In genomic region chr5:169980418-169981053, GRCh38 we compare ENCODE assay signal across 8 cellular contexts. TPM values are rescaled to one million over a fixed set of nuclear protein-coding genes. Genes with fewer than 3 reads are reported as not detected.
DNase-seq lines count a peak whose midpoint lies in the region; ATAC-seq and TF ChIP-seq lines count a peak whose summit lies in the region.
"Had no signal": no experiment of that assay in that cellular context is flagged by ENCODE, and none has a peak within 500 bp of the region (broad histone marks: within the 10 kb centered on the region; RNA-seq: fewer than 3 reads in every experiment).

TSS of gene INSYN2B (minus strand) at chr5:169980495. CDS start at chr5:169883898, 96,597 bp downstream.

- H3K23me2 ChIP-seq in H9 (ENCODE audit: insufficient read length, low read depth, low read length, poor library complexity, severe bottlenecking), result peaks cover 4% of the 10 kb centered on the region

- H2BK5ac ChIP-seq in H9 (ENCODE audit: insufficient read length, low read length), result no peak within 1 kb of the TSS

- H3K9me3 ChIP-seq in H9 (ENCODE audit: control insufficient read depth, low read depth, low read length), result no peaks in the 10 kb centered on the region
- H3K9me3 ChIP-seq in left ventricle myocardium inferior (replicated peaks), result no peaks in the 10 kb centered on the region

- H3K4me1 ChIP-seq in H9 (ENCODE audit: insufficient read depth, low read length) (peaks cover 13% of the 10 kb centered on the region; the same call in 1 of the 2 replicates), left ventricle myocardium inferior (peaks cover 20% of the 10 kb centered on the region)

- H3K14ac ChIP-seq in H9 (ENCODE audit: insufficient read depth, low read length), result no peak within 1 kb of the TSS

- H3K27ac ChIP-seq in H9 (ENCODE audit: insufficient read length, low read depth, low read length) (no peak within 1 kb of the TSS), left ventricle myocardium inferior (replicated peaks) (no peak within 1 kb of the TSS)

- peak; percentile 81 for TF ChIP-seq CTCF in H9 (conservative IDR thresholded peaks at IDR 0.05)
- TF ChIP-seq CTCF in left ventricle myocardium inferior (IDR thresholded peaks at IDR 0.05; ENCODE audit: borderline replicate concordance), result peak; percentile 71

- H3K56ac ChIP-seq in H9 (ENCODE audit: insufficient read length, low read depth, low read length), result no peak within 1 kb of the TSS

- intact Hi-C loops in left ventricle myocardium inferior (cut with micrococcal nuclease), result loop anchor here (10.0 kb wide), 1 partner anchor 276 kb away; no protein-coding TSS in a partner anchor
- intact Hi-C loops in posterior vena cava (cut with DNase I), result loop anchor here in 1 of 2 donors (1.0 kb wide), 1 partner anchor 25 kb away; no protein-coding TSS in a partner anchor

- H3K79me1 ChIP-seq in H9 (ENCODE audit: insufficient read depth, low read depth, low read length, poor library complexity, severe bottlenecking), result no peaks in the 10 kb centered on the region

- no peaks in the 10 kb centered on the region for H4K20me1 ChIP-seq in H9 (ENCODE audit: control insufficient read depth, insufficient read depth, insufficient read length)

- H2BK12ac ChIP-seq in H9 (ENCODE audit: insufficient read length, low read depth, low read length), result no peak within 1 kb of the TSS

- no peak within 1 kb of the TSS for H3K4ac ChIP-seq in H9 (ENCODE audit: low read depth, low read length)

- no peaks in the 10 kb centered on the region for H3K79me2 ChIP-seq in H9 (ENCODE audit: insufficient read depth, low read length)

- H3K27me3 ChIP-seq in H9 (ENCODE audit: insufficient read depth, low read length) (peaks cover 11% of the 10 kb centered on the region; the same call in 1 of the 2 replicates), left ventricle myocardium inferior (ENCODE audit: low read depth) (peaks cover 75% of the 10 kb centered on the region)

- H2BK15ac ChIP-seq in H9 (ENCODE audit: low read depth, low read length), result no peak within 1 kb of the TSS

- H4K5ac ChIP-seq in H9 (ENCODE audit: insufficient read length, low read depth, low read length), result no peak within 1 kb of the TSS

- no peak within 1 kb of the TSS for H3K9ac ChIP-seq in H9 (ENCODE audit: extremely low read depth, insufficient read length, low read length)

- peak within 1 kb of the TSS; percentile 71 to 93 (median 82); a peak in 6 of 7 replicates for H3K27ac Mint-ChIP-seq in H9
- H3K27ac Mint-ChIP-seq: dendritic cell treated with granulocyte-macrophage colony-stimulating factor and Interleukin-4, amounts not matched to agents 40 ng/mL and 50 ng/mL, for 4 days had no signal

- H3K4me3 ChIP-seq in left ventricle myocardium inferior, result peak within 1 kb of the TSS; percentile 48

- no peak within 1 kb of the TSS for H4K8ac ChIP-seq in H9 (replicated peaks; ENCODE audit: insufficient read length, low read depth, low read length)

- no peak for ATAC-seq in HG03457 (IDR thresholded peaks at IDR 0.05; ENCODE audit: unreplicated experiment)

- peak within 1 kb of the TSS; percentile 55 to 64 for H3K4me3 Mint-ChIP-seq in H9
- H3K4me3 Mint-ChIP-seq: dendritic cell treated with granulocyte-macrophage colony-stimulating factor and Interleukin-4, amounts not matched to agents 40 ng/mL and 50 ng/mL, for 4 days had no signal

- no peaks in the 10 kb centered on the region for H3K9me3 Mint-ChIP-seq in H9
- H3K9me3 Mint-ChIP-seq: dendritic cell treated with granulocyte-macrophage colony-stimulating factor and Interleukin-4, amounts not matched to agents 40 ng/mL and 50 ng/mL, for 4 days had no signal

- no peaks in the 10 kb centered on the region for H3K36me3 ChIP-seq in left ventricle myocardium inferior

- WGBS in H9 (ENCODE audit: extremely low coverage, insufficient read length, low lambda C conversion rate), result no CpG with 5 or more reads among the region's 11 CpGs

- H2AK5ac ChIP-seq in H9 (ENCODE audit: insufficient read length, low read length), result no peak within 1 kb of the TSS

- no peak within 1 kb of the TSS for H2BK20ac ChIP-seq in H9 (ENCODE audit: low read depth, low read length, poor library complexity, severe bottlenecking)

- no peak within 1 kb of the TSS for H4K91ac ChIP-seq in H9 (ENCODE audit: insufficient read length, low read depth, low read length)

- no peak within 1 kb of the TSS for H3K18ac ChIP-seq in H9 (ENCODE audit: insufficient read length, low read depth, low read length)

- H3K23ac ChIP-seq in H9 (ENCODE audit: insufficient read length, low read depth, low read length), result no peak within 1 kb of the TSS

- peaks cover 33% of the 10 kb centered on the region for H3K27me3 Mint-ChIP-seq in H9 (ENCODE audit: low read depth)
- H3K27me3 Mint-ChIP-seq: dendritic cell treated with granulocyte-macrophage colony-stimulating factor and Interleukin-4, amounts not matched to agents 40 ng/mL and 50 ng/mL, for 4 days had no signal

- H3K36me3 Mint-ChIP-seq in H9 (ENCODE audit: insufficient read depth in 1 of 3, low read depth in 3 of 3), result no peaks in the 10 kb centered on the region

- no peak within 1 kb of the TSS for H2AFZ ChIP-seq in H9 (ENCODE audit: low read length)

- DNase-seq in GM04504 (ENCODE audit: low read depth), result peak; percentile 83
- DNase-seq in H9, result peak; percentile 92
- peak; percentile 79 for DNase-seq in NCI-H2227 (lab: John Stamatoyannopoulos, UW; ENCODE audit: unreplicated experiment)
- peak; percentile 85 for DNase-seq in amniotic epithelial cell (ENCODE audit: low read depth)
- DNase-seq in left ventricle myocardium inferior, result peak; percentile 51
- DNase-seq in posterior vena cava (ENCODE audit: low spot score), result peak; percentile 82

- H3K4me2 ChIP-seq in H9 (ENCODE audit: insufficient read depth, insufficient read length, low read length), result peak within 1 kb of the TSS; percentile 59

- H2BK120ac ChIP-seq in H9 (ENCODE audit: low read depth, low read length, poor library complexity, severe bottlenecking), result no peak within 1 kb of the TSS

- H3K4me1 Mint-ChIP-seq in H9, result peaks cover 52 to 54% of the 10 kb centered on the region in 2 experiments

- H3T11ph ChIP-seq in H9 (ENCODE audit: low read length), result no peak within 1 kb of the TSS

RNA-seq across cellular contexts. Expression of gene INSYN2B, which starts in this region (rescaled TPM):
- not detected in 2 replicates for total RNA-seq in H9 (2021)
- 0.08 TPM for total RNA-seq in left ventricle myocardium inferior
- under 1 TPM in 1 of 2 donors, not detected in 1; 0.19 TPM for total RNA-seq in posterior vena cava

Comparison
In these comparisons a context has a peak if more than half of its experiments do, and no peak if none do; other contexts are left out.
1. Peak in DNase-seq and H3K4me2 ChIP-seq in H9; RNA of the gene not detected or under 1 TPM.
2. Peak in DNase-seq and H3K4me3 ChIP-seq in left ventricle myocardium inferior; RNA of the gene not detected or under 1 TPM.
3. Peak in DNase-seq in posterior vena cava; RNA of the gene not detected or under 1 TPM.